Comparison of ENCODE assay signal across 8 cellular contexts in the genomic region with DNA sequence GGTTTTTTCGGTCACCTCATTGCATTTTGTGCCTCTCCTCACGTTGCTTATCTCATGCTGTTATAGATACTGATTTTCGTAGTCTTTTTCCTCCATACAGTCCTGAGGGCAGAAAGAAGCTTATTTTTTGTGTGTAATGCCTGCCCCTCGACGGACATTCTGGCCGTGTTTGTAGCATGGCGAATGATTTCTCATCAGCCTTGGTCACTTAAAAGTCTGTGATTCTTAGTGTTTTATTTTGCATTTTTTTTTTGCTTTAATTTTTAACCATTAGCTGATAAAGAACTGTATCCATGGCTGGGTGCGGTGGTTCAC. TPM values are rescaled to one million over a fixed set of nuclear protein-coding genes. Genes with fewer than 3 reads are reported as not detected.
DNase-seq lines count a peak whose midpoint lies in the region; ATAC-seq, FAIRE-seq and TF ChIP-seq lines count a peak whose summit lies in the region.

No MANE protein-coding gene starts in this region.

- peaks cover 29% of the 10 kb centered on the region for H3K79me2 ChIP-seq in HepG2 (ENCODE audit: insufficient read depth, low read length)

- no peak for FAIRE-seq in HepG2 (lab: Jason Lieb, UNC)
- no peak for FAIRE-seq in RCC 7860 (lab: Jason Lieb, UNC)

- CTCF ChIA-PET in HepG2 (lab: Yijun Ruan, JAX; ENCODE audit: low intra/inter-chr PET ratio, low total read pairs), result no interaction called here

- no peaks in the 10 kb centered on the region for H4K20me1 ChIP-seq in HepG2 (ENCODE audit: insufficient read depth, low read length)

- H3K27me3 ChIP-seq in adipocyte (replicated peaks; ENCODE audit: control insufficient read depth, insufficient read depth, low read length) (no peaks in the 10 kb centered on the region), HepG2 (ENCODE audit: control insufficient read depth in 1 of 2, insufficient read depth in 2 of 2, low read length in 2 of 2) (no peaks in the 10 kb centered on the region; a peak in 2 of 5 replicates)

- intact Hi-C loops in HepG2 (cut with micrococcal nuclease; ENCODE audit: unreplicated experiment), result no loop called here

- TF ChIP-seq EP300 in HepG2 (IDR thresholded peaks at IDR 0.05; ENCODE audit: low read depth in 2 of 2, low read length in 2 of 2), result no peak
- TF ChIP-seq EP300 in HepG2 (CRISPR knock-in tag; IDR thresholded peaks at IDR 0.05; ENCODE audit: borderline replicate concordance), result no peak; the same call in 1 of the 2 replicates

- in situ Hi-C loops in HepG2 (cut with HindIII; ENCODE audit: extremely low pct_ligation_motif_present, low pct_unique_long_range_greater_than_20kb), result loop anchor here (5.0 kb wide), 1 partner anchor 39 kb away; the partner anchor contains the start of gene TBC1D12

- 65% methylated on average over 8 of the region's 8 CpGs for WGBS in HepG2 (ENCODE audit: low lambda C conversion rate)
- 35% methylated on average over 8 of the region's 8 CpGs for WGBS in urinary bladder

- DNase-seq in adipocyte (ENCODE audit: low read depth) (no peak), HepG2 (ENCODE audit: low spot score) (no peak), inferior parietal cortex (ENCODE audit: extremely low spot score) (no peak), RCC 7860 (ENCODE audit: low spot score) (no peak)
- no peak for DNase-seq in stimulated activated CD4-positive, alpha-beta T cell treated with anti-CD3 and anti-CD28 coated beads, Interleukin-4, amount 100 ng/mL, for 24 hours

- no peak overlapping the region for H3K27ac ChIP-seq in HepG2 (ENCODE audit: extremely low read length, insufficient read depth, low read length)
- H3K27ac ChIP-seq in urinary bladder (ENCODE audit: low read depth), result no peak overlapping the region

- H3K9me3 ChIP-seq in adipocyte (ENCODE audit: control insufficient read depth, low read length) (no peaks in the 10 kb centered on the region), HepG2 (ENCODE audit: low read length) (no peaks in the 10 kb centered on the region)

- no peak for TF ChIP-seq RAD21 in HepG2 (CRISPR knock-in tag; IDR thresholded peaks at IDR 0.05)

- H3K4me3 ChIP-seq in adipocyte (ENCODE audit: low read length), result peak overlapping the region; percentile 99
- peak overlapping the region in 1 of 3 experiments; percentile 74; a peak in 2 of 6 replicates for H3K4me3 ChIP-seq in HepG2 (replicated peaks in 1 of 3; ENCODE audit: insufficient read depth in 1 of 3, low read depth in 2 of 3, low read length in 3 of 3)
- peak overlapping the region; percentile 67 for H3K4me3 ChIP-seq in urinary bladder (ENCODE audit: low read depth, low read length)

- H3K9ac ChIP-seq in adipocyte (ENCODE audit: low read length), result peak overlapping the region; percentile 98
- peak overlapping the region; percentile 77; the same call in 1 of the 2 replicates for H3K9ac ChIP-seq in HepG2 (ENCODE audit: insufficient read depth, low read depth, low read length)

- no peaks in the 10 kb centered on the region for H3K36me3 ChIP-seq in adipocyte (ENCODE audit: control insufficient read depth, insufficient read depth, low read length, severe bottlenecking)
- peaks cover under 1 to 6% of the 10 kb centered on the region in 2 experiments; a peak in 3 of 5 replicates for H3K36me3 ChIP-seq in HepG2 (replicated peaks in 1 of 2; ENCODE audit: control insufficient read depth in 1 of 2, insufficient read depth in 2 of 2, low read length in 2 of 2)
- no peaks in the 10 kb centered on the region for H3K36me3 ChIP-seq in urinary bladder (ENCODE audit: insufficient read depth)

- H3K4me1 ChIP-seq in adipocyte (ENCODE audit: control insufficient read depth, insufficient read depth, low read length), result peaks cover 17% of the 10 kb centered on the region
- peaks cover 22% of the 10 kb centered on the region for H3K4me1 ChIP-seq in HepG2 (ENCODE audit: insufficient read depth, low read length)
- peaks cover 2% of the 10 kb centered on the region for H3K4me1 ChIP-seq in urinary bladder (ENCODE audit: insufficient read depth)

- TF ChIP-seq CTCF in HepG2 (CRISPR knock-in tag; IDR thresholded peaks at IDR 0.05), result no peak

- peak overlapping the region; percentile 80 for H3K4me2 ChIP-seq in HepG2 (ENCODE audit: low read depth, low read length)

- TF ChIP-seq POLR2A in HepG2 (IDR thresholded peaks at IDR 0.05; ENCODE audit: insufficient read depth in 1 of 2, low read depth in 2 of 2, low read length in 2 of 2), result no peak

- no TSS peak for BruUV-seq in HepG2 (replicated peaks; lab: Mats Ljungman, UMichigan)

- ATAC-seq in GM18502 (IDR thresholded peaks at IDR 0.05; ENCODE audit: poor library complexity, unreplicated experiment) (peak; percentile 25), HG02970 (IDR thresholded peaks at IDR 0.05; ENCODE audit: low FRiP score, unreplicated experiment) (peak; percentile 11), HepG2 (no peak)

- peak overlapping the region; percentile 92 for H2AFZ ChIP-seq in HepG2 (ENCODE audit: low read length)

- POLR2A ChIA-PET in HepG2 (lab: Yijun Ruan, JAX), result interaction anchor here (2.5 kb wide), 1 partner anchor 39 kb away, joined by 23 read pairs; the partner anchor contains the start of gene TBC1D12

RNA-seq across cellular contexts. Expression of gene NOC3L, which starts 0.5 kb away (rescaled TPM):
- total RNA-seq in HepG2 (2016; rRNA removed; fragmentation: Illumina TruSeq; extraction: Trizol) (36.6 and 51.6 TPM in 2 replicates), urinary bladder (43.2 TPM)
- total RNA-seq in HepG2 (2016; cell fraction: cytosol; rRNA removed; fragmentation: Illumina TruSeq; extraction: Trizol; ENCODE audit: low read depth), result 3.3 and 5.6 TPM in 2 replicates
- total RNA-seq in HepG2 (2016; cell fraction: insoluble cytoplasmic fraction; rRNA removed; fragmentation: Illumina TruSeq; extraction: Trizol), result 37.9 and 52.0 TPM in 2 replicates
- 10.3 and 13.4 TPM in 2 replicates for total RNA-seq in HepG2 (2016; cell fraction: membrane; rRNA removed; fragmentation: Illumina TruSeq; extraction: Trizol)
- total RNA-seq in HepG2 (2016; cell fraction: nucleus; rRNA removed; fragmentation: Illumina TruSeq; extraction: Trizol), result 43.7 and 47.1 TPM in 2 replicates
- polyA plus RNA-seq in HepG2 (2011; rRNA removed) (7.6 and 7.8 TPM in 2 replicates), urinary bladder (7.5 TPM)
- polyA plus RNA-seq in HepG2 (2011; cell fraction: cytosol; rRNA removed), result 2.6 and 4.6 TPM in 2 replicates
- 6.8 and 10.5 TPM in 2 replicates for polyA plus RNA-seq in HepG2 (2011; cell fraction: nucleus; rRNA removed)
- polyA plus RNA-seq in HepG2 (2012), result 11.7 and 12.3 TPM in 2 replicates
- 0.78 TPM in 2 replicates for polyA plus RNA-seq in HepG2 (2016; cell fraction: cytosol; fragmentation: Illumina TruSeq; extraction: Trizol; ENCODE audit: low read depth)
- 24.0 and 26.8 TPM in 2 replicates for polyA plus RNA-seq in HepG2 (2016; cell fraction: insoluble cytoplasmic fraction; fragmentation: Illumina TruSeq; extraction: Trizol; ENCODE audit: low read depth)
- 3.0 and 3.5 TPM in 2 replicates for polyA plus RNA-seq in HepG2 (2016; cell fraction: membrane; fragmentation: Illumina TruSeq; extraction: Trizol; ENCODE audit: low read depth)
- polyA plus RNA-seq in HepG2 (2016; cell fraction: nucleus; fragmentation: Illumina TruSeq; extraction: Trizol; ENCODE audit: insufficient read depth, low read depth), result 31.8 and 34.0 TPM in 2 replicates
- polyA minus RNA-seq in HepG2 (2011; rRNA and poly(A)+ RNA removed; ENCODE audit: low replicate concordance), result 7.5 and 18.8 TPM in 2 replicates
- 5.9 and 7.6 TPM in 2 replicates for polyA minus RNA-seq in HepG2 (2011; cell fraction: cytosol; rRNA and poly(A)+ RNA removed)
- 42.9 and 44.5 TPM in 2 replicates for polyA minus RNA-seq in HepG2 (2011; cell fraction: nucleus; rRNA and poly(A)+ RNA removed)

RNA-seq across cellular contexts. Expression of gene TBC1D12, which starts 39.1 kb away (rescaled TPM):
- total RNA-seq in HepG2 (2016; rRNA removed; fragmentation: Illumina TruSeq; extraction: Trizol) (6.2 and 7.2 TPM in 2 replicates), urinary bladder (52.9 TPM)
- 3.8 TPM in 2 replicates for total RNA-seq in HepG2 (2016; cell fraction: cytosol; rRNA removed; fragmentation: Illumina TruSeq; extraction: Trizol; ENCODE audit: low read depth)
- 6.6 and 7.8 TPM in 2 replicates for total RNA-seq in HepG2 (2016; cell fraction: insoluble cytoplasmic fraction; rRNA removed; fragmentation: Illumina TruSeq; extraction: Trizol)
- total RNA-seq in HepG2 (2016; cell fraction: membrane; rRNA removed; fragmentation: Illumina TruSeq; extraction: Trizol), result 3.5 and 3.7 TPM in 2 replicates
- total RNA-seq in HepG2 (2016; cell fraction: nucleus; rRNA removed; fragmentation: Illumina TruSeq; extraction: Trizol), result 7.8 and 8.9 TPM in 2 replicates
- polyA plus RNA-seq in HepG2 (2011; rRNA removed) (4.7 and 5.7 TPM in 2 replicates), urinary bladder (8.6 TPM)
- polyA plus RNA-seq in HepG2 (2011; cell fraction: cytosol; rRNA removed), result 1.6 and 2.7 TPM in 2 replicates
- polyA plus RNA-seq in HepG2 (2011; cell fraction: nucleus; rRNA removed), result 4.1 and 4.4 TPM in 2 replicates
- polyA plus RNA-seq in HepG2 (2012), result 4.1 and 5.6 TPM in 2 replicates
- 0.58 and 0.60 TPM in 2 replicates for polyA plus RNA-seq in HepG2 (2016; cell fraction: cytosol; fragmentation: Illumina TruSeq; extraction: Trizol; ENCODE audit: low read depth)
- 5.1 and 6.4 TPM in 2 replicates for polyA plus RNA-seq in HepG2 (2016; cell fraction: insoluble cytoplasmic fraction; fragmentation: Illumina TruSeq; extraction: Trizol; ENCODE audit: low read depth)
- 1.0 TPM in 2 replicates for polyA plus RNA-seq in HepG2 (2016; cell fraction: membrane; fragmentation: Illumina TruSeq; extraction: Trizol; ENCODE audit: low read depth)
- polyA plus RNA-seq in HepG2 (2016; cell fraction: nucleus; fragmentation: Illumina TruSeq; extraction: Trizol; ENCODE audit: insufficient read depth, low read depth), result 9.5 and 10.1 TPM in 2 replicates
- 2.9 and 3.1 TPM in 2 replicates for polyA minus RNA-seq in HepG2 (2011; rRNA and poly(A)+ RNA removed; ENCODE audit: low replicate concordance)
- 3.6 and 4.5 TPM in 2 replicates for polyA minus RNA-seq in HepG2 (2011; cell fraction: cytosol; rRNA and poly(A)+ RNA removed)
- 9.8 and 10.6 TPM in 2 replicates for polyA minus RNA-seq in HepG2 (2011; cell fraction: nucleus; rRNA and poly(A)+ RNA removed)
